In genomic region chr15:29665441-29665985, GRCh38 we compare ENCODE assay signal across 16 cellular contexts.
DNase-seq lines count a peak whose midpoint lies in the region; FAIRE-seq and TF ChIP-seq lines count a peak whose summit lies in the region.
"Had no signal": no experiment of that assay in that cellular context is flagged by ENCODE, and none has a peak within 500 bp of the region (broad histone marks: within the 10 kb centered on the region; RNA-seq: fewer than 3 reads in every experiment).

No MANE protein-coding gene starts in this region.

- no peak overlapping the region for H3K14ac ChIP-seq in H1 (ENCODE audit: insufficient read length)

- TF ChIP-seq RAD21 in H1 (IDR thresholded peaks at IDR 0.05 in 1 of 2, conservative IDR thresholded peaks at IDR 0.05 in 1 of 2; ENCODE audit: low read depth in 2 of 2, low read length in 2 of 2): no peak

- no peak for TF ChIP-seq POLR2A in H1 (IDR thresholded peaks at IDR 0.05; ENCODE audit: control extremely low read depth in 1 of 2, low read depth in 2 of 2, low read length in 2 of 2)

- no peaks in the 10 kb centered on the region for H3K79me1 ChIP-seq in H1 (ENCODE audit: low read depth, low read length)

- no peak overlapping the region for H2BK20ac ChIP-seq in H1 (ENCODE audit: low read length)

- H3K36me3 ChIP-seq in H1 (ENCODE audit: control insufficient read depth in 2 of 4, insufficient read depth in 4 of 4, low read length in 3 of 4): no peaks in the 10 kb centered on the region
- H3K36me3 ChIP-seq in mesodermal cell (ENCODE audit: control insufficient read depth, insufficient read depth, low read length): no peaks in the 10 kb centered on the region
- H3K36me3 ChIP-seq: BE2C had no signal

- no peaks in the 10 kb centered on the region for H3K9me3 ChIP-seq in H1 (ENCODE audit: insufficient read depth in 2 of 2, low read depth in 1 of 2, low read length in 1 of 2)
- no peaks in the 10 kb centered on the region for H3K9me3 ChIP-seq in mesodermal cell (ENCODE audit: control insufficient read depth, low read length)
- H3K9me3 ChIP-seq: BE2C had no signal

- H4K91ac ChIP-seq in H1 (replicated peaks; ENCODE audit: insufficient read length, low read length): no peak overlapping the region

- POLR2A ChIA-PET in H1 (lab: Charles Lee; ENCODE audit: partially characterized antibody): interaction anchor here (1.0 kb wide), 1 partner anchor 42 kb away, joined by 3 read pairs; no protein-coding TSS in a partner anchor

- no peak for FAIRE-seq in H1 (lab: Jason Lieb, UNC)
- FAIRE-seq: GM12892 had no signal

- H3K4me2 ChIP-seq in H1 (ENCODE audit: insufficient read depth in 1 of 2, low read depth in 2 of 2, low read length in 2 of 2): no peak overlapping the region

- H3K18ac ChIP-seq in H1 (ENCODE audit: extremely low read depth, low read length): no peak overlapping the region

- no peaks in the 10 kb centered on the region for H4K20me1 ChIP-seq in H1 (replicated peaks in 1 of 2; ENCODE audit: control insufficient read depth in 1 of 2, insufficient read depth in 2 of 2, low read length in 2 of 2)

- CTCF ChIA-PET in H1 (lab: Charles Lee; ENCODE audit: partially characterized antibody): interaction anchor here (0.6 to 2.7 kb wide), 6 partner anchors 9 to 221 kb away, joined by 3 to 15 read pairs (median 4); no protein-coding TSS in a partner anchor

- H2AFZ ChIP-seq in H1 (ENCODE audit: low read length): peak overlapping the region; percentile 61

- no peak overlapping the region for H3K9ac ChIP-seq in H1 (replicated peaks in 1 of 4; ENCODE audit: extremely low read depth in 1 of 4, low read depth in 3 of 4, low read length in 3 of 4)

- no peaks in the 10 kb centered on the region for H3K23me2 ChIP-seq in H1 (ENCODE audit: low read depth, low read length)

- no peak overlapping the region for H3K56ac ChIP-seq in H1 (replicated peaks; ENCODE audit: insufficient read length, low read depth, low read length)

- DNase-seq in GM04503 (ENCODE audit: low read depth) (peak; percentile 13), H1 (ENCODE audit: low read depth in 1 of 2, low spot score in 2 of 2) (no peak), CD1c-positive myeloid dendritic cell (ENCODE audit: extremely low spot score) (no peak), NCI-H524 (lab: John Stamatoyannopoulos, UW) (no peak), activated gamma-delta T cell (lab: John Stamatoyannopoulos, UW) (no peak)
- no peak for DNase-seq in stimulated activated naive CD4-positive, alpha-beta T cell treated with Interleukin-2 at 50 U/mL for 16 hours (lab: John Stamatoyannopoulos, UW)
- DNase-seq: BE2C; CD8-positive, alpha-beta memory T cell; DND-41; GDM1; GOT3; KG1; NCI-H1436; NCI-H2029 treated with DMSO at 0.1 percent for 48 hours had no signal

- H3K27me3 ChIP-seq in H1 (replicated peaks in 1 of 4; ENCODE audit: control insufficient read depth in 3 of 4, extremely low read depth in 1 of 4, insufficient read depth in 3 of 4, low read length in 3 of 4): no peaks in the 10 kb centered on the region; a peak in 1 of 7 replicates
- H3K27me3 ChIP-seq: BE2C had no signal

- 88% methylated on average over 12 of the region's 13 CpGs; no CpG with 5 or more reads in 1 of the 2 experiments for WGBS in H1 (ENCODE audit: extremely low coverage in 1 of 2, insufficient coverage in 1 of 2, insufficient read length in 1 of 2, insufficient replicate concordance in 2 of 2, low coverage in 1 of 2, low lambda C conversion rate in 2 of 2, missing lambda C conversion rate in 1 of 2), 2 experiments
- WGBS in mesodermal cell (ENCODE audit: insufficient coverage in 2 of 2), 2 experiments: 85 to 87% methylated on average over 3 to 6 of the region's 13 CpGs

- no peak overlapping the region for H3K4ac ChIP-seq in H1 (replicated peaks; ENCODE audit: insufficient read length, low read depth, low read length)

- H4K8ac ChIP-seq in H1 (ENCODE audit: extremely low read depth, insufficient read depth, low read length): no peak overlapping the region

- no peak overlapping the region for H2BK12ac ChIP-seq in H1 (ENCODE audit: low read depth, low read length)

- no peak for TF ChIP-seq EP300 in H1 (IDR thresholded peaks at IDR 0.05; ENCODE audit: borderline replicate concordance in 1 of 2, low read depth in 2 of 2, low read length in 2 of 2)

- H3K27ac ChIP-seq in H1 (ENCODE audit: low read depth, low read length) (no peak overlapping the region), mesodermal cell (ENCODE audit: low read depth, low read length, severe bottlenecking) (peak overlapping the region; percentile 29)

- H3K4me3 ChIP-seq in H1 (ENCODE audit: extremely low read depth in 1 of 4, insufficient read depth in 2 of 4, low read depth in 3 of 4, low read length in 4 of 4) (no peak overlapping the region), mesodermal cell (ENCODE audit: extremely low read depth, insufficient read depth, low read length, poor library complexity, severe bottlenecking) (no peak overlapping the region)

- H3K4me1 ChIP-seq in H1 (replicated peaks in 1 of 4; ENCODE audit: control insufficient read depth in 3 of 4, insufficient read depth in 4 of 4, low read length in 3 of 4) (peaks cover 0 to 2% (median 0%) of the 10 kb centered on the region in 4 experiments; a peak in 1 of 7 replicates), mesodermal cell (ENCODE audit: control insufficient read depth, insufficient read depth, low read length, poor library complexity, severe bottlenecking) (peaks cover 9% of the 10 kb centered on the region)
- H3K4me1 ChIP-seq: BE2C had no signal

- H2BK120ac ChIP-seq in H1 (replicated peaks; ENCODE audit: low read depth, low read length): no peak overlapping the region

- H2AK5ac ChIP-seq in H1 (ENCODE audit: low read depth, low read length): no peak overlapping the region

- no peak overlapping the region for H3K23ac ChIP-seq in H1 (ENCODE audit: insufficient read length)

- H2BK15ac ChIP-seq in H1 (ENCODE audit: low read length): no peak overlapping the region

- H4K5ac ChIP-seq in H1 (ENCODE audit: insufficient read length, low read depth, low read length): no peak overlapping the region

- no peak overlapping the region for H2BK5ac ChIP-seq in H1 (ENCODE audit: low read depth, low read length)

- H3K79me2 ChIP-seq in H1 (ENCODE audit: control insufficient read depth in 1 of 2, insufficient read depth in 2 of 2, low read length in 2 of 2): no peaks in the 10 kb centered on the region

- no peak for TF ChIP-seq CTCF in H1 (IDR thresholded peaks at IDR 0.05; ENCODE audit: control extremely low read depth in 1 of 3, insufficient read depth in 1 of 3, low read depth in 1 of 3, low read length in 3 of 3)

TF ChIP-seq in H1, 55 proteins besides CTCF, POLR2A, EP300 and RAD21:
- no peak for TF ChIP-seq HDAC2 (IDR thresholded peaks at IDR 0.05; ENCODE audit: borderline replicate concordance in 1 of 2, low read depth in 2 of 2, low read length in 2 of 2)
- no peak for TF ChIP-seq MAFK (IDR thresholded peaks at IDR 0.05; ENCODE audit: low read depth, low read length)
- TF ChIP-seq CHD2 (IDR thresholded peaks at IDR 0.05; ENCODE audit: low read length): no peak
- TF ChIP-seq POLR2AphosphoS5 (IDR thresholded peaks at IDR 0.05; ENCODE audit: low read depth, low read length): no peak
- no peak for TF ChIP-seq NRF1 (IDR thresholded peaks at IDR 0.05; ENCODE audit: low read depth, low read length)
- no peak for TF ChIP-seq SUZ12 (IDR thresholded peaks at IDR 0.05; ENCODE audit: low read length)
- TF ChIP-seq CREB1 (IDR thresholded peaks at IDR 0.05): no peak
- TF ChIP-seq TBP (IDR thresholded peaks at IDR 0.05; ENCODE audit: low read depth, low read length): no peak
- no peak for TF ChIP-seq RFX5 (IDR thresholded peaks at IDR 0.05; ENCODE audit: borderline replicate concordance, low read depth, low read length)
